10 cellular contexts compared by ENCODE assay signal in genomic region chr3:72889310-72890165, GRCh38. TPM values are rescaled to one million over a fixed set of nuclear protein-coding genes. Genes with fewer than 3 reads are reported as not detected.
DNase-seq lines count a peak whose midpoint lies in the region; ATAC-seq and TF ChIP-seq lines count a peak whose summit lies in the region.
"Had no signal": no experiment of that assay in that cellular context is flagged by ENCODE, and none has a peak within 500 bp of the region (broad histone marks: within the 10 kb centered on the region; RNA-seq: fewer than 3 reads in every experiment).

No MANE protein-coding gene starts in this region.

- intact Hi-C loops in MCF 10A (cut with micrococcal nuclease) (loop anchor here (5.0 kb wide), 1 partner anchor 108 kb away; the partner anchor contains the start of gene PPP4R2), thyroid gland (cut with DNase I) (no loop called here)

- H3K4me1 Mint-ChIP-seq in MCF 10A (ENCODE audit: insufficient read depth, unreplicated experiment): peaks cover 47% of the 10 kb centered on the region

- no peaks in the 10 kb centered on the region for H3K9me3 Mint-ChIP-seq in MCF 10A (ENCODE audit: unreplicated experiment)

- ATAC-seq in SK-N-SH treated with all-trans-retinoic acid at 6 μM for 48 hours: no peak
- no peak for ATAC-seq in GM19463 (IDR thresholded peaks at IDR 0.05; ENCODE audit: unreplicated experiment)
- no peak for ATAC-seq in HG03354 (IDR thresholded peaks at IDR 0.05; ENCODE audit: poor library complexity, severe bottlenecking, unreplicated experiment)
- ATAC-seq in omental fat pad (ENCODE audit: low FRiP score): no peak
- ATAC-seq: activated CD4-positive, alpha-beta T cell treated with anti-CD3 and anti-CD28 coated beads for 36 hours had no signal

- POLR2A ChIA-PET in SK-N-SH (lab: Yijun Ruan, JAX) (no interaction called here), MCF 10A (lab: Yijun Ruan, JAX) (interaction anchor here (1.0 to 2.6 kb wide), 5 partner anchors 13 to 167 kb away, joined by 3 to 17 read pairs (median 3); no protein-coding TSS in a partner anchor)

- CTCF ChIA-PET in SK-N-SH (lab: Yijun Ruan, JAX) (interaction anchor here (1.0 to 1.4 kb wide), 4 partner anchors 10 to 1014 kb away, joined by 3 to 7 read pairs (median 4); no protein-coding TSS in a partner anchor), MCF 10A (lab: Yijun Ruan, JAX) (interaction anchor here (0.5 to 4.3 kb wide), 6 partner anchors 39 to 166 kb away, joined by 3 to 35 read pairs (median 3); partner anchors contain the start of gene SHQ1)

- no peak for TF ChIP-seq EP300 in SK-N-SH (IDR thresholded peaks at IDR 0.05; ENCODE audit: borderline replicate concordance in 1 of 2, low read depth in 1 of 2, low read length in 1 of 2)

- no peaks in the 10 kb centered on the region for H3K9me2 ChIP-seq in SK-N-SH

- no peak for TF ChIP-seq CTCF in SK-N-SH (IDR thresholded peaks at IDR 0.05)
- TF ChIP-seq CTCF in MCF 10A (IDR thresholded peaks at IDR 0.05; ENCODE audit: unreplicated experiment): no peak
- no peak for TF ChIP-seq CTCF in thyroid gland (IDR thresholded peaks at IDR 0.05)
- TF ChIP-seq CTCF in omental fat pad (IDR thresholded peaks at IDR 0.05): no peak

- H3K9ac ChIP-seq in SK-N-SH: peak overlapping the region; percentile 53; the same call in 1 of the 2 replicates

- H3K4me2 ChIP-seq in SK-N-SH: peak overlapping the region; percentile 84

- BruUV-seq in MCF 10A (replicated peaks; lab: Mats Ljungman, UMichigan): no TSS peak

- peak overlapping the region; percentile 68 to 69 for H3K4me3 ChIP-seq in SK-N-SH (ENCODE audit: low read depth in 2 of 2, low read length in 1 of 2)
- peak overlapping the region; percentile 50 for H3K4me3 ChIP-seq in mesodermal cell (ENCODE audit: extremely low read depth, insufficient read depth, low read length, poor library complexity, severe bottlenecking)
- peak overlapping the region in 1 of 3 donors; percentile 1 for H3K4me3 ChIP-seq in thyroid gland (replicated peaks in 1 of 3)

- H3K27ac Mint-ChIP-seq in MCF 10A (ENCODE audit: low read depth, unreplicated experiment): no peak overlapping the region
- H3K27ac Mint-ChIP-seq: activated CD4-positive, alpha-beta T cell treated with anti-CD3 and anti-CD28 coated beads for 36 hours had no signal

- peaks cover 19% of the 10 kb centered on the region; the same call in 1 of the 2 replicates for H3K79me2 ChIP-seq in SK-N-SH (ENCODE audit: insufficient read depth)

- no peaks in the 10 kb centered on the region for H3K27me3 Mint-ChIP-seq in MCF 10A (ENCODE audit: insufficient read depth, unreplicated experiment)

- H3K4me3 Mint-ChIP-seq in MCF 10A (ENCODE audit: unreplicated experiment): peak overlapping the region; percentile 79

- no peaks in the 10 kb centered on the region for H3K27me3 ChIP-seq in SK-N-SH (ENCODE audit: insufficient read depth)
- no peaks in the 10 kb centered on the region for H3K27me3 ChIP-seq in thyroid gland

- TF ChIP-seq RAD21 in SK-N-SH (IDR thresholded peaks at IDR 0.05; ENCODE audit: low read length): no peak

- H3K36me3 ChIP-seq in SK-N-SH (replicated peaks in 1 of 2; ENCODE audit: control insufficient read depth in 1 of 2, insufficient read depth in 2 of 2, low read length in 1 of 2) (no peaks in the 10 kb centered on the region), mesodermal cell (ENCODE audit: control insufficient read depth, insufficient read depth, low read length) (no peaks in the 10 kb centered on the region), thyroid gland (no peaks in the 10 kb centered on the region)

- H3F3A ChIP-seq in SK-N-SH (replicated peaks; ENCODE audit: insufficient read depth): peaks cover 30% of the 10 kb centered on the region

- WGBS in SK-N-SH (ENCODE audit: low lambda C conversion rate): 87% methylated on average over 13 of the region's 13 CpGs
- 44 to 57% methylated on average over 2 to 7 of the region's 13 CpGs for WGBS in mesodermal cell (ENCODE audit: insufficient coverage in 2 of 2), 2 experiments
- 42 to 57% methylated on average over 13 of the region's 13 CpGs for WGBS in thyroid gland, 2 donors

- DNase-seq in SK-N-SH (no peak), MCF 10A (ENCODE audit: unreplicated experiment) (no peak), thyroid gland (peak; percentile 52 to 64), omental fat pad (ENCODE audit: low spot score) (no peak)
- DNase-seq: activated CD4-positive, alpha-beta T cell treated with anti-CD3 and anti-CD28 coated beads for 36 hours; stimulated activated CD4-positive, alpha-beta T cell treated with anti-CD3 and anti-CD28 coated beads, Interleukin-1b, Interleukin-23, amount 100 ng/mL, for 48 hours had no signal

- no peak for TF ChIP-seq POLR2A in thyroid gland (IDR thresholded peaks at IDR 0.05)

- no peak overlapping the region for H2AFZ ChIP-seq in SK-N-SH (ENCODE audit: low read depth)

- H3K9me3 ChIP-seq in SK-N-SH (no peaks in the 10 kb centered on the region), mesodermal cell (ENCODE audit: control insufficient read depth, low read length) (no peaks in the 10 kb centered on the region), thyroid gland (no peaks in the 10 kb centered on the region)

- H3K4me1 ChIP-seq in SK-N-SH (ENCODE audit: control insufficient read depth in 1 of 2, insufficient read depth in 2 of 2, low read depth in 1 of 2, low read length in 1 of 2) (peaks cover 26 to 29% of the 10 kb centered on the region in 2 experiments; a peak in 3 of 4 replicates), mesodermal cell (ENCODE audit: control insufficient read depth, insufficient read depth, low read length, poor library complexity, severe bottlenecking) (peaks cover 35% of the 10 kb centered on the region), thyroid gland (peaks cover 9 to 46% of the 10 kb centered on the region in 2 donors)

- H3K27ac ChIP-seq in SK-N-SH (ENCODE audit: low read depth in 2 of 2, low read length in 1 of 2) (peak overlapping the region in 1 of 2 experiments; percentile 92; a peak in 2 of 4 replicates), mesodermal cell (ENCODE audit: low read depth, low read length, severe bottlenecking) (peak overlapping the region; percentile 62), thyroid gland (peak overlapping the region; percentile 71 to 76 (median 71))

- H3K36me3 Mint-ChIP-seq in MCF 10A (ENCODE audit: insufficient read depth, unreplicated experiment): no peaks in the 10 kb centered on the region

- no peaks in the 10 kb centered on the region for H4K20me1 ChIP-seq in SK-N-SH (ENCODE audit: insufficient read depth)

TF ChIP-seq in SK-N-SH, 30 proteins besides CTCF, POLR2A, EP300 and RAD21:
- TF ChIP-seq FOXM1 (IDR thresholded peaks at IDR 0.05; ENCODE audit: low read depth) (no peak), YY1 (IDR thresholded peaks at IDR 0.05; ENCODE audit: low read depth) (no peak), TAF1 (IDR thresholded peaks at IDR 0.05; ENCODE audit: borderline replicate concordance, low read depth, low read length) (no peak)

TF ChIP-seq in SK-N-SH treated with all-trans-retinoic acid at 6 μM for 48 hours, 23 proteins besides CTCF, POLR2A, EP300 and RAD21 (continues in another document):
- TF ChIP-seq GLIS3 (CRISPR knock-in tag; IDR thresholded peaks at IDR 0.05): no peak
- TF ChIP-seq, protein P1, sequence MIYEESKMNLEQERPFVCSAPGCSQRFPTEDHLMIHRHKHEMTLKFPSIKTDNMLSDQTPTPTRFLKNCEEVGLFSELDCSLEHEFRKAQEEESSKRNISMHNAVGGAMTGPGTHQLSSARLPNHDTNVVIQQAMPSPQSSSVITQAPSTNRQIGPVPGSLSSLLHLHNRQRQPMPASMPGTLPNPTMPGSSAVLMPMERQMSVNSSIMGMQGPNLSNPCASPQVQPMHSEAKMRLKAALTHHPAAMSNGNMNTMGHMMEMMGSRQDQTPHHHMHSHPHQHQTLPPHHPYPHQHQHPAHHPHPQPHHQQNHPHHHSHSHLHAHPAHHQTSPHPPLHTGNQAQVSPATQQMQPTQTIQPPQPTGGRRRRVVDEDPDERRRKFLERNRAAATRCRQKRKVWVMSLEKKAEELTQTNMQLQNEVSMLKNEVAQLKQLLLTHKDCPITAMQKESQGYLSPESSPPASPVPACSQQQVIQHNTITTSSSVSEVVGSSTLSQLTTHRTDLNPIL (CRISPR knock-in tag; IDR thresholded peaks at IDR 0.05; ENCODE audit: low read depth): no peak
- no peak for TF ChIP-seq POU6F1 (CRISPR knock-in tag; IDR thresholded peaks at IDR 0.05; ENCODE audit: borderline replicate concordance, low read depth)
- no peak for TF ChIP-seq ARNTL (CRISPR knock-in tag; IDR thresholded peaks at IDR 0.05; ENCODE audit: borderline replicate concordance, low read depth)

RNA-seq across cellular contexts. Expression of gene GXYLT2, which starts 1.7 kb away (rescaled TPM):
- 9.1 and 9.3 TPM in 2 replicates for polyA plus RNA-seq in SK-N-SH (2012; rRNA removed)
- polyA plus RNA-seq in SK-N-SH (2012; cell fraction: cytosol; rRNA removed): 9.7 and 10.2 TPM in 2 replicates
- 4.0 and 6.3 TPM in 2 replicates for polyA plus RNA-seq in SK-N-SH (2012; cell fraction: nucleus; rRNA removed)
- 3.9 and 4.1 TPM in 2 replicates for total RNA-seq in MCF 10A (2022)
- 14.1 TPM for polyA plus RNA-seq in mesodermal cell (2013, experiment 1 of 2)
- polyA plus RNA-seq in mesodermal cell (2013, experiment 2 of 2): 10.9 TPM
- total RNA-seq in thyroid gland: 10 to 100 TPM; 16.2 to 23.6 (median 19.6) TPM
- total RNA-seq in omental fat pad: 10 to 100 TPM; 12.8 to 51.2 (median 13.8) TPM

RNA-seq across cellular contexts. Expression of gene SHQ1, which starts 41.3 kb away (rescaled TPM):
- polyA plus RNA-seq in SK-N-SH (2012; rRNA removed): 10.5 and 11.7 TPM in 2 replicates
- 14.8 and 16.1 TPM in 2 replicates for polyA plus RNA-seq in SK-N-SH (2012; cell fraction: cytosol; rRNA removed)
- 8.3 and 14.7 TPM in 2 replicates for polyA plus RNA-seq in SK-N-SH (2012; cell fraction: nucleus; rRNA removed)
- total RNA-seq in MCF 10A (2022) (17.4 and 30.4 TPM in 2 replicates), thyroid gland (10 to 100 TPM; 17.7 to 33.7 (median 26.3) TPM), omental fat pad (10 to 100 TPM; 11.0 to 22.9 (median 16.7) TPM)
- polyA plus RNA-seq in mesodermal cell (2013, experiment 1 of 2): 15.7 TPM
- 15.6 TPM for polyA plus RNA-seq in mesodermal cell (2013, experiment 2 of 2)

Comparison
In these comparisons a context has a peak if more than half of its experiments do, and no peak if none do; other contexts are left out.
1. DNase-seq: peak in thyroid gland (2 of 2); none in SK-N-SH (single experiment), MCF 10A (single experiment) and omental fat pad (single experiment).